ENCODE assay signal across 30 cellular contexts in genomic region chr12:123696209-123696608, GRCh38. TPM values are rescaled to one million over a fixed set of nuclear protein-coding genes. Genes with fewer than 3 reads are reported as not detected.
A peak's percentile ranks its signal among the peaks of the same experiment; 100 is the strongest.
DNase-seq lines count a peak whose midpoint lies in the region; ATAC-seq and TF ChIP-seq lines count a peak whose summit lies in the region.
"Had no signal": no experiment of that assay in that cellular context is flagged by ENCODE, and none has a peak within 500 bp of the region (broad histone marks: within the 10 kb centered on the region; RNA-seq: fewer than 3 reads in every experiment).

No MANE protein-coding gene starts in this region.

- no peaks in the 10 kb centered on the region for H3K4me1 ChIP-seq in neural progenitor cell
- H3K4me1 ChIP-seq in ascending aorta: no peaks in the 10 kb centered on the region
- H3K4me1 ChIP-seq: BLaER1, esophagus muscularis mucosa had no signal

- H3K27ac Mint-ChIP-seq in neural progenitor cell (no peak overlapping the region), Calu3 (ENCODE audit: unreplicated experiment) (no peak overlapping the region)
- H3K27ac Mint-ChIP-seq: activated CD8-positive, alpha-beta memory T cell treated with anti-CD3 and anti-CD28 coated beads, Interleukin-2, amount 10 ng/mL, durations not matched to agents 7 days and 5 days; activated naive CD8-positive, alpha-beta T cell treated with anti-CD3 and anti-CD28 coated beads, Interleukin-2, amount 50 U/mL, for 24 hours; stimulated activated effector memory CD8-positive, alpha-beta T cell treated with anti-CD3 and anti-CD28 coated beads, Interleukin-12 subunit alpha, Interleukin-12 subunit beta, amount 100 ng/mL, for 72 hours; type B pancreatic cell had no signal

- H2AFZ ChIP-seq in neural progenitor cell (replicated peaks): no peak overlapping the region

- H3K4me3 Mint-ChIP-seq in neural progenitor cell (no peak overlapping the region), Calu3 (ENCODE audit: low read depth, unreplicated experiment) (no peak overlapping the region)
- H3K4me3 Mint-ChIP-seq: activated CD8-positive, alpha-beta memory T cell treated with anti-CD3 and anti-CD28 coated beads, Interleukin-2, amount 10 ng/mL, durations not matched to agents 7 days and 5 days; activated naive CD8-positive, alpha-beta T cell treated with anti-CD3 and anti-CD28 coated beads, Interleukin-2, amount 50 U/mL, for 24 hours; activated T-cell treated with anti-CD3 and anti-CD28 coated beads, Interleukin-2, amount 50 U/mL, for 4 hours; naive thymus-derived CD8-positive, alpha-beta T cell; stimulated activated effector memory CD8-positive, alpha-beta T cell treated with anti-CD3 and anti-CD28 coated beads, Interleukin-12 subunit alpha, Interleukin-12 subunit beta, amount 100 ng/mL, for 72 hours; type B pancreatic cell had no signal

- 0 out of 2 replicates have a peak overlapping the region, but pooled peaks have one; percentile 5 for H3K4me3 ChIP-seq in LNCaP clone FGC (ENCODE audit: low read depth, low read length)
- no peak overlapping the region for H3K4me3 ChIP-seq in neural progenitor cell
- no peak overlapping the region for H3K4me3 ChIP-seq in ascending aorta
- H3K4me3 ChIP-seq: BLaER1, esophagus muscularis mucosa had no signal

- H3K27me3 ChIP-seq in neural progenitor cell (no peaks in the 10 kb centered on the region), ascending aorta (no peaks in the 10 kb centered on the region)
- H3K27me3 ChIP-seq: BLaER1, esophagus muscularis mucosa had no signal

- ATAC-seq in HG03520 (IDR thresholded peaks at IDR 0.05; ENCODE audit: unreplicated experiment): no peak
- ATAC-seq: activated CD4-positive, CD25-positive, alpha-beta regulatory T cell treated with anti-CD3 and anti-CD28 coated beads, Interleukin-2, amount 50 U/mL, for 24 hours; activated CD8-positive, alpha-beta memory T cell treated with anti-CD3 and anti-CD28 coated beads, Interleukin-2, amount 10 ng/mL, durations not matched to agents 7 days and 5 days; activated naive CD8-positive, alpha-beta T cell treated with anti-CD3 and anti-CD28 coated beads, Interleukin-2, amount 50 U/mL, for 24 hours; activated T-cell treated with anti-CD3 and anti-CD28 coated beads, Interleukin-2, amount 50 U/mL, for 4 hours; naive thymus-derived CD8-positive, alpha-beta T cell; stimulated activated effector memory CD8-positive, alpha-beta T cell treated with anti-CD3 and anti-CD28 coated beads, Interleukin-12 subunit alpha, Interleukin-12 subunit beta, amount 100 ng/mL, for 72 hours had no signal

- H3K4me2 ChIP-seq in neural progenitor cell: no peak overlapping the region
- H3K4me2 ChIP-seq: BLaER1, SK-N-SH had no signal

- H3K4me1 Mint-ChIP-seq in neural progenitor cell: no peaks in the 10 kb centered on the region
- no peaks in the 10 kb centered on the region for H3K4me1 Mint-ChIP-seq in Calu3 (ENCODE audit: low read depth, unreplicated experiment)
- H3K4me1 Mint-ChIP-seq: activated CD8-positive, alpha-beta memory T cell treated with anti-CD3 and anti-CD28 coated beads, Interleukin-2, amount 10 ng/mL, durations not matched to agents 7 days and 5 days; activated naive CD8-positive, alpha-beta T cell treated with anti-CD3 and anti-CD28 coated beads, Interleukin-2, amount 50 U/mL, for 24 hours; naive thymus-derived CD8-positive, alpha-beta T cell; stimulated activated effector memory CD8-positive, alpha-beta T cell treated with anti-CD3 and anti-CD28 coated beads, Interleukin-12 subunit alpha, Interleukin-12 subunit beta, amount 100 ng/mL, for 72 hours had no signal

- TF ChIP-seq CTCF in LNCaP clone FGC (IDR thresholded peaks at IDR 0.05; ENCODE audit: control insufficient read depth, extremely low read depth, insufficient read depth): no peak
- no peak for TF ChIP-seq CTCF in neural progenitor cell (IDR thresholded peaks at IDR 0.05)
- TF ChIP-seq CTCF in Calu3 (IDR thresholded peaks at IDR 0.05; ENCODE audit: unreplicated experiment): no peak
- TF ChIP-seq CTCF in ascending aorta (IDR thresholded peaks at IDR 0.05): no peak

- H3F3A ChIP-seq in neural progenitor cell (ENCODE audit: low read depth): no peaks in the 10 kb centered on the region

- H3K27me3 Mint-ChIP-seq in neural progenitor cell (ENCODE audit: insufficient read depth, low read depth): no peaks in the 10 kb centered on the region
- H3K27me3 Mint-ChIP-seq in Calu3 (ENCODE audit: unreplicated experiment): no peaks in the 10 kb centered on the region
- H3K27me3 Mint-ChIP-seq: activated CD8-positive, alpha-beta memory T cell treated with anti-CD3 and anti-CD28 coated beads, Interleukin-2, amount 10 ng/mL, durations not matched to agents 7 days and 5 days; activated naive CD8-positive, alpha-beta T cell treated with anti-CD3 and anti-CD28 coated beads, Interleukin-2, amount 50 U/mL, for 24 hours; naive thymus-derived CD8-positive, alpha-beta T cell; type B pancreatic cell had no signal

- H3K9me3 Mint-ChIP-seq in neural progenitor cell (no peaks in the 10 kb centered on the region), Calu3 (ENCODE audit: low read depth, unreplicated experiment) (no peaks in the 10 kb centered on the region)
- H3K9me3 Mint-ChIP-seq: activated naive CD8-positive, alpha-beta T cell treated with anti-CD3 and anti-CD28 coated beads, Interleukin-2, amount 50 U/mL, for 24 hours; activated T-cell treated with anti-CD3 and anti-CD28 coated beads, Interleukin-2, amount 50 U/mL, for 4 hours; naive thymus-derived CD8-positive, alpha-beta T cell; stimulated activated effector memory CD8-positive, alpha-beta T cell treated with anti-CD3 and anti-CD28 coated beads, Interleukin-12 subunit alpha, Interleukin-12 subunit beta, amount 100 ng/mL, for 72 hours; type B pancreatic cell had no signal

- H3K36me3 Mint-ChIP-seq in neural progenitor cell (peaks cover 25% of the 10 kb centered on the region), Calu3 (ENCODE audit: insufficient read depth, unreplicated experiment) (peaks cover 4% of the 10 kb centered on the region)
- H3K36me3 Mint-ChIP-seq: activated CD8-positive, alpha-beta memory T cell treated with anti-CD3 and anti-CD28 coated beads, Interleukin-2, amount 10 ng/mL, durations not matched to agents 7 days and 5 days had no signal

- no peaks in the 10 kb centered on the region for H3K79me2 ChIP-seq in neural progenitor cell (ENCODE audit: low read depth)

- no peaks in the 10 kb centered on the region for H3K36me3 ChIP-seq in neural progenitor cell
- peaks cover 37 to 55% of the 10 kb centered on the region in 2 donors for H3K36me3 ChIP-seq in ascending aorta

- intact Hi-C loops in Calu3 (cut with micrococcal nuclease; ENCODE audit: unreplicated experiment): no loop called here
- intact Hi-C loops in ascending aorta (cut with DNase I): no loop called here

- BruUV-seq in Calu3 (replicated peaks; lab: Mats Ljungman, UMichigan): no TSS peak

- DNase-seq in DMS153 (lab: John Stamatoyannopoulos, UW) (peak; percentile 49), LNCaP clone FGC (ENCODE audit: low read depth) (peak; percentile 88), NCI-H774 (lab: John Stamatoyannopoulos, UW) (peak; percentile 13), neural progenitor cell (ENCODE audit: low spot score) (no peak), Calu3 (no peak), ascending aorta (ENCODE audit: low spot score in 2 of 2) (no peak)
- DNase-seq: activated CD4-positive, alpha-beta T cell treated with anti-CD3 and anti-CD28 coated beads, Interleukin-2, amount 50 U/mL, for 4 hours; activated CD8-positive, alpha-beta memory T cell treated with anti-CD3 and anti-CD28 coated beads, Interleukin-2, amount 10 ng/mL, durations not matched to agents 7 days and 5 days; activated gamma-delta T cell treated with Interleukin-2 at 50 U/mL for 16 hours; activated naive CD8-positive, alpha-beta T cell treated with anti-CD3 and anti-CD28 coated beads, Interleukin-2, amount 50 U/mL, for 24 hours; activated T-cell treated with anti-CD3 and anti-CD28 coated beads, Interleukin-2, amount 50 U/mL, for 4 hours; dermis blood vessel endothelial cell; DMS79; foreskin fibroblast; HCEC 1CT; IMR-90; midbrain; naive thymus-derived CD8-positive, alpha-beta T cell; NCI-H1930; NCI-H446 treated with DMSO at 0.1 percent for 48 hours; occipital lobe; SK-N-SH; stimulated activated CD4-positive, alpha-beta T cell treated with anti-CD3 and anti-CD28 coated beads, Interleukin-15, amount 100 ng/mL, for 24 hours; stimulated activated CD4-positive, alpha-beta T cell treated with anti-CD3 and anti-CD28 coated beads, Interleukin-4, amount 100 ng/mL, for 4 hours had no signal

- H3K27ac ChIP-seq in neural progenitor cell (peak overlapping the region; percentile 18), ascending aorta (no peak overlapping the region)
- H3K27ac ChIP-seq: BLaER1, esophagus muscularis mucosa had no signal

- H4K20me1 ChIP-seq in neural progenitor cell (ENCODE audit: low read depth): no peaks in the 10 kb centered on the region
- H4K20me1 ChIP-seq: BLaER1 had no signal

- CTCF ChIA-PET in Calu3 (lab: Charles Lee): interaction anchor here (0.9 kb wide), 1 partner anchor 16 kb away, joined by 5 read pairs; the partner anchor contains the start of gene ATP6V0A2

- H3K9me3 ChIP-seq in neural progenitor cell (ENCODE audit: low read depth) (no peaks in the 10 kb centered on the region), ascending aorta (no peaks in the 10 kb centered on the region)
- H3K9me3 ChIP-seq: BLaER1, esophagus muscularis mucosa, SK-N-SH had no signal

- H3K9ac ChIP-seq in neural progenitor cell: no peak overlapping the region
- H3K9ac ChIP-seq: BLaER1, SK-N-SH had no signal

RNA-seq across cellular contexts. Expression of gene ATP6V0A2, which starts 15.9 kb away (rescaled TPM):
- total RNA-seq in neural progenitor cell (ENCODE audit: low replicate concordance): 43.1 and 44.4 TPM in 2 replicates
- total RNA-seq in Calu3 (2022): 37.8 and 41.0 TPM in 2 replicates
- 17.3 TPM for total RNA-seq in ascending aorta

RNA-seq across cellular contexts. Expression of gene TCTN2, which starts 25.3 kb away (rescaled TPM):
- total RNA-seq in neural progenitor cell (ENCODE audit: low replicate concordance) (15.6 and 15.8 TPM in 2 replicates), Calu3 (2022) (9.0 and 11.5 TPM in 2 replicates), ascending aorta (2.7 TPM)

Comparison
In these comparisons a context has a peak if more than half of its experiments do, and no peak if none do; other contexts are left out.
1. DNase-seq: peak in DMS153 (single experiment), LNCaP clone FGC (single experiment) and NCI-H774 (single experiment); none in neural progenitor cell (single experiment), Calu3 (single experiment) and ascending aorta (0 of 2).